In genomic region chr18:33270297-33270696, GRCh38 we compare ENCODE assay signal across 34 cellular contexts.
"Had no signal": no experiment of that assay in that cellular context is flagged by ENCODE, and none has a peak within 500 bp of the region (broad histone marks: within the 10 kb centered on the region; RNA-seq: fewer than 3 reads in every experiment).

No MANE protein-coding gene starts in this region.

- H3K36me3 ChIP-seq: MG63 had no signal

- H3K27ac ChIP-seq: KMS-11 had no signal

- H3K27me3 ChIP-seq: MG63 had no signal

- H3K4me2 ChIP-seq: KMS-11 had no signal

- H3K9ac ChIP-seq: KMS-11 had no signal

- DNase-seq: Karpas-422, Kasumi-1, MG63, MM.1S, MV-4-11, NCI-H1048, NCI-H1092, NCI-H1092 treated with DMSO at 0.1 percent for 48 hours, NCI-H1105, NCI-H1105 treated with DMSO at 0.1 percent for 48 hours, NCI-H1417, NCI-H1417 treated with DMSO at 0.1 percent for 48 hours, NCI-H1436, NCI-H1436 treated with DMSO at 0.1 percent for 48 hours, NCI-H146, NCI-H1694, NCI-H1694 treated with DMSO at 0.1 percent for 48 hours, NCI-H187, NCI-H187 treated with DMSO at 0.1 percent for 48 hours, NCI-H1930, NCI-H2029, NCI-H2029 treated with DMSO at 0.1 percent for 48 hours, NCI-H2081, NCI-H2081 treated with DMSO at 0.1 percent for 48 hours, NCI-H2107, NCI-H2171, NCI-H2171 treated with DMSO at 0.1 percent for 48 hours, NCI-H2227 treated with DMSO at 0.1 percent for 48 hours, NCI-H226, NCI-H345, NCI-H446, NCI-H446 treated with DMSO at 0.1 percent for 48 hours, NCI-H510A had no signal

- H3K4me3 ChIP-seq: MG63 had no signal

- H3K9me3 ChIP-seq: MG63 had no signal
